ENCODE assay signal across 10 cellular contexts in the genomic region with DNA sequence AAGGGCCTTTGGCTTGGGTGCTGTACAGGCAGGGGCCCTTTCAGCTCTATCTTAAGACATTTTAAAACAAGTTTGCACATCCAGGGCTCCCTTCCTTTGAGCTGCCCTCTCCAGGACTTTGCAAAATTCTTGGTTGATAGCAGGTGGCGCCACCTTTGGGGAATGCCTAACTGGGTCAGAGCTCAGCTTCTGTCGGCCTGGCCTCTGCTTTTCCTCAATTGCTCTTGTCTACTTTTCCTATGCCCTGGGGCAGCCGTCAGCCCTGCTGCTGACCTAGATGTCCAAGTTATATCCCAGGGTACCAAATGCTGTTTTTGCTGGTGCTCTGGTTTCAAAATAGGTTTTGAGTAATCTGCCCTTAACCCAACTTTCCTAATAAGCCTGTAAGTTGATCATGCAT.
DNase-seq lines count a peak whose midpoint lies in the region; ATAC-seq and TF ChIP-seq lines count a peak whose summit lies in the region.
"Had no signal": no experiment of that assay in that cellular context is flagged by ENCODE, and none has a peak within 500 bp of the region (broad histone marks: within the 10 kb centered on the region; RNA-seq: fewer than 3 reads in every experiment).

No MANE protein-coding gene starts in this region.

- no peaks in the 10 kb centered on the region for H3K4me1 ChIP-seq in RWPE2 (ENCODE audit: insufficient read depth, poor library complexity, severe bottlenecking)
- H3K4me1 ChIP-seq: sigmoid colon had no signal

- 0 out of 3 replicates have a peak, but pooled peaks have one; percentile 21 for ATAC-seq in RWPE2 (ENCODE audit: low read depth)
- ATAC-seq in esophagus mucosa, result no peak
- ATAC-seq in HG03159 (IDR thresholded peaks at IDR 0.05; ENCODE audit: unreplicated experiment), result no peak

- DNase-seq in BJ (ENCODE audit: low read depth) (no peak), GM12865 (ENCODE audit: low read depth) (peak; percentile 35), RWPE2 (ENCODE audit: low spot score) (no peak), fibroblast of villous mesenchyme (ENCODE audit: low read depth) (no peak), posterior vena cava (ENCODE audit: low spot score) (no peak), GM03348 (ENCODE audit: low spot score) (no peak)
- DNase-seq: DMS53, sigmoid colon had no signal

- CTCF ChIA-PET in BJ (lab: Yijun Ruan, JAX), result interaction anchor here (0.6 kb wide), 1 partner anchor 12 kb away, joined by 5 read pairs; no protein-coding TSS in a partner anchor

- H3K4me3 ChIP-seq in BJ (ENCODE audit: low read depth, low read length) (no peak overlapping the region), GM12865 (ENCODE audit: low read depth, low read length) (no peak overlapping the region), RWPE2 (ENCODE audit: severe bottlenecking) (no peak overlapping the region), fibroblast of villous mesenchyme (ENCODE audit: low read depth, low read length) (no peak overlapping the region)
- H3K4me3 ChIP-seq: sigmoid colon had no signal

- no peaks in the 10 kb centered on the region for H3K27me3 ChIP-seq in BJ (ENCODE audit: control insufficient read depth, insufficient read depth, low read length)
- no peaks in the 10 kb centered on the region for H3K27me3 ChIP-seq in RWPE2 (ENCODE audit: insufficient read depth, poor library complexity, severe bottlenecking)
- H3K27me3 ChIP-seq: sigmoid colon had no signal

- TF ChIP-seq CTCF in BJ (IDR thresholded peaks at IDR 0.05; ENCODE audit: insufficient read depth, low read depth, low read length), result peak; percentile 20; the same call in 1 of the 2 replicates
- TF ChIP-seq CTCF in GM12865 (IDR thresholded peaks at IDR 0.05; ENCODE audit: insufficient read depth, low read depth, low read length, missing control alignments), result peak; percentile 28
- no peak for TF ChIP-seq CTCF in RWPE2 (IDR thresholded peaks at IDR 0.05; ENCODE audit: poor library complexity, severe bottlenecking)
- peak; percentile 9 for TF ChIP-seq CTCF in fibroblast of villous mesenchyme (IDR thresholded peaks at IDR 0.05; ENCODE audit: insufficient read depth, low read depth, low read length)

- H3K36me3 ChIP-seq in BJ (ENCODE audit: control insufficient read depth, insufficient read depth, low read length), result peaks cover 2% of the 10 kb centered on the region; the same call in 1 of the 2 replicates
- no peaks in the 10 kb centered on the region for H3K36me3 ChIP-seq in RWPE2 (ENCODE audit: low read depth)
- H3K36me3 ChIP-seq: sigmoid colon had no signal

- intact Hi-C loops in posterior vena cava (cut with DNase I), result no loop called here

- H3K9me3 ChIP-seq in RWPE2 (ENCODE audit: severe bottlenecking), result peaks cover 2% of the 10 kb centered on the region
- H3K9me3 ChIP-seq: sigmoid colon had no signal

- no peak overlapping the region for H3K27ac ChIP-seq in RWPE2 (ENCODE audit: poor library complexity, severe bottlenecking)
- H3K27ac ChIP-seq: sigmoid colon had no signal

- POLR2A ChIA-PET in BJ (lab: Charles Lee), result interaction anchor here (0.6 kb wide), 1 partner anchor 181 kb away, joined by 3 read pairs; no protein-coding TSS in a partner anchor
